Comparison of ENCODE assay signal across 8 cellular contexts in the genomic region with DNA sequence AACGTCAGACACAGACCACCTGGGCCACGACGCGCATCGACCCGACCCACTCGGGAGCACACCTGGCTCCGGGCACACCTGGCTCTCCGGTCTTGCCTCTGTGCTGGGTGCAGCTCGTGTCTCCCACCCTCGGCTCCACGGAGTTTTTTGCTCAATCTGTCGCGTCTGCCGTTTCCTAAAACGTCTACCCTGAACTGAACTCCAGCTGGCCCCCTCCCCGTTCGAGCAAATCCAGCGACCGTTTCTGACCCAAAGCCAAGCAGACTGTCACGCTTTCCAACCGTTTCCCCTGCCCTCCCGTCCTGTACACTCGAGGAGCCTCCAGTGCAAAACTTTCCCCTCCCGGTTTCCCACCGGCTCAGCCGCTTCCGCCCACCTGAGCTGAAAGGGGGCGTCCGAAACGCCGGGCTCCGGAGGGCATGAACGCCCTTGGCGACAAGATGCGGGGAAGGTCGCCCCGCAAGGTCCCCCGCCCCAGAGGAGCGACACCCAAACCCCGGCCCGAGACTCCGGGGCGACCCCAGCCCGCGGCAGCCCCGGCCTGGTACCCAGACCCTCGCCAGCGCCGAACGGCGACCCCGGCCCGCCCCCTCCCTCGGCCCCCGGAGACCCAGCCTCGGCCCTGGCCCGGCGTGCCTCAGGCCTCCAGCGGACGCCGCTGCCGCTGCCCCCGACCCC. TPM values are rescaled to one million over a fixed set of nuclear protein-coding genes. Genes with fewer than 3 reads are reported as not detected.
DNase-seq lines count a peak whose midpoint lies in the region; ATAC-seq and TF ChIP-seq lines count a peak whose summit lies in the region.

No MANE protein-coding gene starts in this region.

- peaks cover 13% of the 10 kb centered on the region for H3K27me3 Mint-ChIP-seq in central memory CD8-positive, alpha-beta T cell

- peak; percentile 23 for ATAC-seq in HCT116
- ATAC-seq in central memory CD8-positive, alpha-beta T cell (replicated peaks; ENCODE audit: extremely low read depth, poor library complexity, severe bottlenecking) = peak; percentile 26
- ATAC-seq in stimulated activated naive CD8-positive, alpha-beta T cell treated with anti-CD3 and anti-CD28 coated beads, Interleukin-15, Interleukin-2, amounts not matched to agents 100 U/mL and 50 U/mL, for 24 hours = peak; percentile 7
- no peak for ATAC-seq in GM21737 (IDR thresholded peaks at IDR 0.05; ENCODE audit: unreplicated experiment)
- no peak for ATAC-seq in GM19455 (IDR thresholded peaks at IDR 0.05; ENCODE audit: unreplicated experiment)

- H3K36me3 Mint-ChIP-seq in central memory CD8-positive, alpha-beta T cell (ENCODE audit: insufficient read depth) = peaks cover 3% of the 10 kb centered on the region

- H3K9me3 Mint-ChIP-seq in central memory CD8-positive, alpha-beta T cell = no peaks in the 10 kb centered on the region

- H3K79me2 ChIP-seq in HCT116 (ENCODE audit: insufficient read depth, low read length) = peaks cover 49% of the 10 kb centered on the region

- H3K4me2 ChIP-seq in HCT116 (ENCODE audit: low read length) = peak overlapping the region; percentile 91

- H3K27ac Mint-ChIP-seq in central memory CD8-positive, alpha-beta T cell (ENCODE audit: low read depth) = peak overlapping the region; percentile 93

- POLR2A ChIA-PET in HCT116 (lab: Charles Lee) = no interaction called here

- no peak overlapping the region; the same call in 1 of the 2 replicates for H3K27ac ChIP-seq in HCT116 (ENCODE audit: low read depth, low read length)
- H3K27ac ChIP-seq in SK-N-MC = no peak overlapping the region
- no peak overlapping the region for H3K27ac ChIP-seq in liver (ENCODE audit: low read depth in 1 of 2, low read length in 2 of 2)

- H3K4me3 Mint-ChIP-seq in central memory CD8-positive, alpha-beta T cell = peak overlapping the region; percentile 95

- no TSS peak for BruUV-seq in HCT116 (replicated peaks; lab: Mats Ljungman, UMichigan)

- RAD21 ChIA-PET in HCT116 (lab: Charles Lee; ENCODE audit: low non-redundant PET in 1 of 2, low total read pairs in 2 of 2, uncharacterized antibody in 2 of 2, unreplicated experiment in 2 of 2) = no interaction called here

- H4K20me1 ChIP-seq in HCT116 (ENCODE audit: insufficient read depth) = no peaks in the 10 kb centered on the region

- H3K4me3 ChIP-seq in HCT116 (replicated peaks in 1 of 2; ENCODE audit: low read depth in 1 of 2, low read length in 2 of 2) (peak overlapping the region; percentile 70 to 82), SK-N-MC (peak overlapping the region; percentile 88), liver (ENCODE audit: low read depth in 1 of 3, low read length in 3 of 3) (peak overlapping the region; percentile 40 to 97 (median 65))

- H3K27me3 ChIP-seq in HCT116 (ENCODE audit: insufficient read depth, low read length) (no peaks in the 10 kb centered on the region), liver (ENCODE audit: control insufficient read depth in 4 of 4, insufficient read depth in 4 of 4, low read length in 3 of 4) (no peaks in the 10 kb centered on the region)

- TF ChIP-seq RAD21 in HCT116 (IDR thresholded peaks at IDR 0.05; ENCODE audit: low read depth) (no peak), liver (IDR thresholded peaks at IDR 0.05) (no peak)

- CTCF ChIA-PET in HCT116 (lab: Charles Lee) = no interaction called here

- H3K9me2 ChIP-seq in HCT116 (ENCODE audit: insufficient read depth) = no peaks in the 10 kb centered on the region

- peaks cover 14 to 30% of the 10 kb centered on the region in 2 experiments for H3K4me1 ChIP-seq in HCT116 (ENCODE audit: control insufficient read depth in 1 of 2, insufficient read depth in 2 of 2, low read length in 2 of 2)
- peaks cover 5 to 27% (median 20%) of the 10 kb centered on the region in 4 donors for H3K4me1 ChIP-seq in liver (ENCODE audit: control insufficient read depth in 4 of 4, insufficient read depth in 4 of 4, low read length in 3 of 4)

- WGBS in liver = under 1% methylated on average over 64 of the region's 64 CpGs

- no peak for TF ChIP-seq CTCF in HCT116 (IDR thresholded peaks at IDR 0.05 in 2 of 3, conservative IDR thresholded peaks at IDR 0.05 in 1 of 3; ENCODE audit: borderline replicate concordance in 1 of 3, insufficient read depth in 1 of 3, low read depth in 2 of 3, low read length in 2 of 3)
- no peak for TF ChIP-seq CTCF in liver (IDR thresholded peaks at IDR 0.05; ENCODE audit: low read depth, low read length, missing input control)

- DNase-seq in DMS79 (lab: John Stamatoyannopoulos, UW) (peak; percentile 3), HCT116 (ENCODE audit: low read depth, low spot score) (no peak), SK-N-MC (ENCODE audit: low read depth, low spot score) (no peak)
- DNase-seq in central memory CD8-positive, alpha-beta T cell (ENCODE audit: low spot score in 2 of 2) = no peak
- DNase-seq in stimulated activated naive CD8-positive, alpha-beta T cell treated with anti-CD3 and anti-CD28 coated beads, Interleukin-15, Interleukin-2, amounts not matched to agents 100 U/mL and 50 U/mL, for 24 hours = peak; percentile 35

- no peaks in the 10 kb centered on the region for H3K9me3 ChIP-seq in HCT116 (ENCODE audit: control insufficient read depth in 1 of 2, insufficient read depth in 1 of 2, low read depth in 1 of 2, low read length in 2 of 2)
- no peaks in the 10 kb centered on the region for H3K9me3 ChIP-seq in SK-N-MC (ENCODE audit: low read depth, low read length)
- no peaks in the 10 kb centered on the region for H3K9me3 ChIP-seq in liver (ENCODE audit: control insufficient read depth in 4 of 4, low read length in 3 of 4)

- no peak for TF ChIP-seq POLR2A in HCT116 (IDR thresholded peaks at IDR 0.05; ENCODE audit: borderline replicate concordance, extremely low read depth, insufficient read depth, insufficient read length)

- peaks cover 26% of the 10 kb centered on the region for H3K4me1 Mint-ChIP-seq in central memory CD8-positive, alpha-beta T cell

- H3K36me3 ChIP-seq in HCT116 (ENCODE audit: control insufficient read depth in 1 of 2, insufficient read depth in 2 of 2, low read length in 2 of 2) (no peaks in the 10 kb centered on the region), SK-N-MC (ENCODE audit: insufficient read depth, low read length) (no peaks in the 10 kb centered on the region), liver (ENCODE audit: control insufficient read depth in 4 of 4, insufficient read depth in 3 of 4, low read depth in 1 of 4, low read length in 3 of 4) (no peaks in the 10 kb centered on the region)

- H2AFZ ChIP-seq in HCT116 (ENCODE audit: low read depth, low read length, poor library complexity, severe bottlenecking) = no peak overlapping the region

- H3K9ac ChIP-seq in HCT116 (ENCODE audit: low read length) (peak overlapping the region; percentile 69), SK-N-MC (ENCODE audit: insufficient read length) (peak overlapping the region; percentile 69), liver (ENCODE audit: low read depth in 1 of 2, low read length in 2 of 2) (peak overlapping the region in 1 of 2 donors; percentile 8)

- intact Hi-C loops in HCT116 (cut with micrococcal nuclease) = no loop called here

TF ChIP-seq in HCT116, 20 proteins besides CTCF, POLR2A, EP300 and RAD21:
- TF ChIP-seq POLR2AphosphoS5 (IDR thresholded peaks at IDR 0.05; ENCODE audit: low read depth, low read length) = no peak
- no peak for TF ChIP-seq EGR1 (IDR thresholded peaks at IDR 0.05; ENCODE audit: low read depth)
- TF ChIP-seq EZH2 (IDR thresholded peaks at IDR 0.05) = no peak
- no peak for TF ChIP-seq SP1 (IDR thresholded peaks at IDR 0.05; ENCODE audit: low read depth)
- TF ChIP-seq, protein P1, sequence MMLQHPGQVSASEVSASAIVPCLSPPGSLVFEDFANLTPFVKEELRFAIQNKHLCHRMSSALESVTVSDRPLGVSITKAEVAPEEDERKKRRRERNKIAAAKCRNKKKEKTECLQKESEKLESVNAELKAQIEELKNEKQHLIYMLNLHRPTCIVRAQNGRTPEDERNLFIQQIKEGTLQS (IDR thresholded peaks at IDR 0.05) = no peak
- TF ChIP-seq, protein P2, sequence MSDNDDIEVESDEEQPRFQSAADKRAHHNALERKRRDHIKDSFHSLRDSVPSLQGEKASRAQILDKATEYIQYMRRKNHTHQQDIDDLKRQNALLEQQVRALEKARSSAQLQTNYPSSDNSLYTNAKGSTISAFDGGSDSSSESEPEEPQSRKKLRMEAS (IDR thresholded peaks at IDR 0.05) = no peak
- no peak for TF ChIP-seq ZNF274 (IDR thresholded peaks at IDR 0.05; ENCODE audit: low read depth, low read length)
- TF ChIP-seq ZFX (IDR thresholded peaks at IDR 0.05) = no peak

TF ChIP-seq in liver, 16 proteins besides CTCF, POLR2A, EP300 and RAD21:
- TF ChIP-seq, protein P1 (IDR thresholded peaks at IDR 0.05) = no peak
- no peak for TF ChIP-seq YY1 (IDR thresholded peaks at IDR 0.05)
- TF ChIP-seq, protein P3, sequence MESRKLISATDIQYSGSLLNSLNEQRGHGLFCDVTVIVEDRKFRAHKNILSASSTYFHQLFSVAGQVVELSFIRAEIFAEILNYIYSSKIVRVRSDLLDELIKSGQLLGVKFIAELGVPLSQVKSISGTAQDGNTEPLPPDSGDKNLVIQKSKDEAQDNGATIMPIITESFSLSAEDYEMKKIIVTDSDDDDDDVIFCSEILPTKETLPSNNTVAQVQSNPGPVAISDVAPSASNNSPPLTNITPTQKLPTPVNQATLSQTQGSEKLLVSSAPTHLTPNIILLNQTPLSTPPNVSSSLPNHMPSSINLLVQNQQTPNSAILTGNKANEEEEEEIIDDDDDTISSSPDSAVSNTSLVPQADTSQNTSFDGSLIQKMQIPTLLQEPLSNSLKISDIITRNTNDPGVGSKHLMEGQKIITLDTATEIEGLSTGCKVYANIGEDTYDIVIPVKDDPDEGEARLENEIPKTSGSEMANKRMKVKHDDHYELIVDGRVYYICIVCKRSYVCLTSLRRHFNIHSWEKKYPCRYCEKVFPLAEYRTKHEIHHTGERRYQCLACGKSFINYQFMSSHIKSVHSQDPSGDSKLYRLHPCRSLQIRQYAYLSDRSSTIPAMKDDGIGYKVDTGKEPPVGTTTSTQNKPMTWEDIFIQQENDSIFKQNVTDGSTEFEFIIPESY (IDR thresholded peaks at IDR 0.05) = no peak
TF ChIP-seq in liver: peak in this region for 0.

RNA-seq across cellular contexts. Expression of a gene that starts 0.6 kb away (rescaled TPM):
- total RNA-seq in HCT116 (2021; ENCODE audit: unreplicated experiment) (16.7 TPM), liver (1 to 10 TPM; 4.5 to 6.3 TPM)
- polyA plus RNA-seq in HCT116 (2012) = 15.1 and 15.6 TPM in 2 replicates
- 1 to 10 TPM; 1.1 to 2.9 TPM for polyA plus RNA-seq in liver

Comparison
In these comparisons a context has a peak if more than half of its experiments do, and no peak if none do; other contexts are left out.
1. DNase-seq: peak in DMS79 (single experiment) and stimulated activated naive CD8-positive, alpha-beta T cell treated with anti-CD3 and anti-CD28 coated beads, Interleukin-15, Interleukin-2, amounts not matched to agents 100 U/mL and 50 U/mL, for 24 hours (single experiment); none in HCT116 (single experiment), SK-N-MC (single experiment) and central memory CD8-positive, alpha-beta T cell (0 of 2).
2. ATAC-seq: peak in HCT116 (single experiment), central memory CD8-positive, alpha-beta T cell (single experiment) and stimulated activated naive CD8-positive, alpha-beta T cell treated with anti-CD3 and anti-CD28 coated beads, Interleukin-15, Interleukin-2, amounts not matched to agents 100 U/mL and 50 U/mL, for 24 hours (single experiment); none in GM21737 (single experiment) and GM19455 (single experiment).
3. Peak in every context shown above with its lines, with median percentiles within 50 percentile points of each other: H3K4me3 ChIP-seq.